1 cellular context compared by ENCODE assay signal in the genomic region with DNA sequence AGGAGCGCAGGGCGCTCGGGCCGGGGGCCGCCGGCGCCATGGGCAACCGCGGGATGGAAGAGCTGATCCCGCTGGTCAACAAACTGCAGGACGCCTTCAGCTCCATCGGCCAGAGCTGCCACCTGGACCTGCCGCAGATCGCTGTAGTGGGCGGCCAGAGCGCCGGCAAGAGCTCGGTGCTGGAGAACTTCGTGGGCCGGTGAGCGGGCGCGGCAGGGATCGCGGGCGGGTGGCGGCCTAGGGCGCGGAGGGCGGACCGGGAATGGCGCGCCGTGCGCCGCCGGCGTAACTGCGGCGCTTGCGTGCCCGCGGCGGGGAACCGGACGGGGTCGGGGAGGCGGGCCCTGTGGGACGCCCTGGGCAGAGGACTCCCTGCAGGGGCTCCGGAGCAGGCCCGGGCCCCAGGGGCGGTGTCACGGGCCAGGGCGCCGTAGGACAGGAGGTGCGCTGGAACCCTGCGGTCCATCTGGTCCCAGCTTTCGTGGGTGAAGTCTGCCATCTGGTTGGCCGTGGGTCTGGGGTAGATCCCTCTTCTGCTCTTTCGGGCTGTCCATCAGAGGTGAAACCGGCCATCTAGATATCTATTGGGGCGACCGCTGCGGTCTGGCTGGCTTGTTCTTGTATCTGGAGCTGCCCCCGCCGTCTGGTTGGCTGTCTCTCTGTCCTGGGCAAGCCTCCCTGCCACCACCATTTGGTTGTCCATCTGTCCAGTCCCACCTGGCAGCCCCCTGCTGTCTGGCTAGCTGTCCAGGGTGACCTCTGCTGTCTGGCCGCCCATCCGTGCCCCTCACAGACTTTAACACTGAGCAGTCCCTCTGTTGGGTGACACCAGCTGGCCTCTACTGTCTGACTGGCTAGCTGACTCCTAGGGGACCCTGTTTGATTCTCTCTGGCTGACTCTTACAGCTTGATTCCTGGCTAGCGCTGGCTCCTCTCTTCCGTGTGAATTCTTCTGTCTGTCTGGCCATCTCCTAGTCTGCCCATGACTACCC.
A peak's percentile ranks its signal among the peaks of the same experiment; 100 is the strongest.
TF ChIP-seq lines count a peak whose summit lies in the region.

No MANE protein-coding gene starts in this region.

TF ChIP-seq in HEK293, 187 proteins besides CTCF, POLR2A, EP300 and RAD21 (continued from another document and continues in another):
- TF ChIP-seq, protein P1, sequence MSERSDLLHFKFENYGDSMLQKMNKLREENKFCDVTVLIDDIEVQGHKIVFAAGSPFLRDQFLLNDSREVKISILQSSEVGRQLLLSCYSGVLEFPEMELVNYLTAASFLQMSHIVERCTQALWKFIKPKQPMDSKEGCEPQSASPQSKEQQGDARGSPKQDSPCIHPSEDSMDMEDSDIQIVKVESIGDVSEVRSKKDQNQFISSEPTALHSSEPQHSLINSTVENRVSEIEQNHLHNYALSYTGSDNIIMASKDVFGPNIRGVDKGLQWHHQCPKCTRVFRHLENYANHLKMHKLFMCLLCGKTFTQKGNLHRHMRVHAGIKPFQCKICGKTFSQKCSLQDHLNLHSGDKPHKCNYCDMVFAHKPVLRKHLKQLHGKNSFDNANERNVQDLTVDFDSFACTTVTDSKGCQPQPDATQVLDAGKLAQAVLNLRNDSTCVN (tag by site-specific recombination; optimal IDR thresholded peaks at IDR 0.05) = peak; percentile 62
- TF ChIP-seq ZSCAN23 (tag by site-specific recombination; IDR thresholded peaks at IDR 0.05) (no peak), ZNF558 (tag by site-specific recombination; IDR thresholded peaks at IDR 0.05) (no peak), TCF7L2 (IDR thresholded peaks at IDR 0.05; ENCODE audit: borderline replicate concordance, low read depth, low read length) (no peak), ZBTB1 (tag by site-specific recombination; IDR thresholded peaks at IDR 0.05) (no peak), ZNF521 (tag by site-specific recombination; IDR thresholded peaks at IDR 0.05) (no peak), ZNF324 (tag by site-specific recombination; IDR thresholded peaks at IDR 0.05) (no peak), ZNF350 (tag by site-specific recombination; IDR thresholded peaks at IDR 0.05) (no peak), SP2 (tag by site-specific recombination; IDR thresholded peaks at IDR 0.05) (peak; percentile 44), ZNF121 (tag by site-specific recombination; IDR thresholded peaks at IDR 0.05) (no peak), ZNF302 (tag by site-specific recombination; IDR thresholded peaks at IDR 0.05; ENCODE audit: low read depth) (no peak), ZBTB20 (tag by site-specific recombination; IDR thresholded peaks at IDR 0.05) (no peak), ZNF132 (tag by site-specific recombination; IDR thresholded peaks at IDR 0.05; ENCODE audit: borderline replicate concordance) (no peak), ZNF426 (tag by site-specific recombination; IDR thresholded peaks at IDR 0.05) (no peak), ZNF10 (tag by site-specific recombination; IDR thresholded peaks at IDR 0.05) (no peak; the same call in 1 of the 2 replicates), ZNF341 (tag by site-specific recombination; IDR thresholded peaks at IDR 0.05; ENCODE audit: low read depth) (peak; percentile 91), ZNF549 (tag by site-specific recombination; IDR thresholded peaks at IDR 0.05) (no peak), ZNF571 (tag by site-specific recombination; IDR thresholded peaks at IDR 0.05) (no peak), ZNF221 (tag by site-specific recombination; IDR thresholded peaks at IDR 0.05; ENCODE audit: borderline replicate concordance) (no peak), ZNF610 (tag by site-specific recombination; IDR thresholded peaks at IDR 0.05; ENCODE audit: borderline replicate concordance) (no peak), ZNF138 (tag by site-specific recombination; IDR thresholded peaks at IDR 0.05; ENCODE audit: borderline replicate concordance) (no peak), GLI4 (tag by site-specific recombination; IDR thresholded peaks at IDR 0.05) (no peak), ZNF785 (tag by site-specific recombination; IDR thresholded peaks at IDR 0.05) (0 out of 2 replicates have a peak, but pooled peaks have one; percentile 22), ZNF416 (tag by site-specific recombination; IDR thresholded peaks at IDR 0.05) (no peak), MEIS1 (CRISPR knock-in tag; IDR thresholded peaks at IDR 0.05; ENCODE audit: borderline replicate concordance) (no peak), ZNF146 (tag by site-specific recombination; IDR thresholded peaks at IDR 0.05) (no peak), ZNF623 (tag by site-specific recombination; IDR thresholded peaks at IDR 0.05) (no peak), ZNF37A (tag by site-specific recombination; IDR thresholded peaks at IDR 0.05) (no peak)
- TF ChIP-seq, protein P2, sequence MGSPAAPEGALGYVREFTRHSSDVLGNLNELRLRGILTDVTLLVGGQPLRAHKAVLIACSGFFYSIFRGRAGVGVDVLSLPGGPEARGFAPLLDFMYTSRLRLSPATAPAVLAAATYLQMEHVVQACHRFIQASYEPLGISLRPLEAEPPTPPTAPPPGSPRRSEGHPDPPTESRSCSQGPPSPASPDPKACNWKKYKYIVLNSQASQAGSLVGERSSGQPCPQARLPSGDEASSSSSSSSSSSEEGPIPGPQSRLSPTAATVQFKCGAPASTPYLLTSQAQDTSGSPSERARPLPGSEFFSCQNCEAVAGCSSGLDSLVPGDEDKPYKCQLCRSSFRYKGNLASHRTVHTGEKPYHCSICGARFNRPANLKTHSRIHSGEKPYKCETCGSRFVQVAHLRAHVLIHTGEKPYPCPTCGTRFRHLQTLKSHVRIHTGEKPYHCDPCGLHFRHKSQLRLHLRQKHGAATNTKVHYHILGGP (tag by site-specific recombination; IDR thresholded peaks at IDR 0.05) = no peak
- TF ChIP-seq, protein P3, sequence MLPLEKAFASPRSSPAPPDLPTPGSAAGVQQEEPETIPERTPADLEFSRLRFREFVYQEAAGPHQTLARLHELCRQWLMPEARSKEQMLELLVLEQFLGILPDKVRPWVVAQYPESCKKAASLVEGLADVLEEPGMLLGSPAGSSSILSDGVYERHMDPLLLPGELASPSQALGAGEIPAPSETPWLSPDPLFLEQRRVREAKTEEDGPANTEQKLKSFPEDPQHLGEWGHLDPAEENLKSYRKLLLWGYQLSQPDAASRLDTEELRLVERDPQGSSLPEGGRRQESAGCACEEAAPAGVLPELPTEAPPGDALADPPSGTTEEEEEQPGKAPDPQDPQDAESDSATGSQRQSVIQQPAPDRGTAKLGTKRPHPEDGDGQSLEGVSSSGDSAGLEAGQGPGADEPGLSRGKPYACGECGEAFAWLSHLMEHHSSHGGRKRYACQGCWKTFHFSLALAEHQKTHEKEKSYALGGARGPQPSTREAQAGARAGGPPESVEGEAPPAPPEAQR (tag by site-specific recombination; IDR thresholded peaks at IDR 0.05) = no peak
- TF ChIP-seq, protein P4, sequence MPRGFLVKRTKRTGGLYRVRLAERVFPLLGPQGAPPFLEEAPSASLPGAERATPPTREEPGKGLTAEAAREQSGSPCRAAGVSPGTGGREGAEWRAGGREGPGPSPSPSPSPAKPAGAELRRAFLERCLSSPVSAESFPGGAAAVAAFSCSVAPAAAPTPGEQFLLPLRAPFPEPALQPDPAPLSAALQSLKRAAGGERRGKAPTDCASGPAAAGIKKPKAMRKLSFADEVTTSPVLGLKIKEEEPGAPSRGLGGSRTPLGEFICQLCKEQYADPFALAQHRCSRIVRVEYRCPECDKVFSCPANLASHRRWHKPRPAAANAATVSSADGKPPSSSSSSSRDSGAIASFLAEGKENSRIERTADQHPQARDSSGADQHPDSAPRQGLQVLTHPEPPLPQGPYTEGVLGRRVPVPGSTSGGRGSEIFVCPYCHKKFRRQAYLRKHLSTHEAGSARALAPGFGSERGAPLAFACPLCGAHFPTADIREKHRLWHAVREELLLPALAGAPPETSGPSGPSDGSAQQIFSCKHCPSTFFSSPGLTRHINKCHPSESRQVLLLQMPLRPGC (tag by site-specific recombination; IDR thresholded peaks at IDR 0.05) = no peak
- TF ChIP-seq, protein P5, sequence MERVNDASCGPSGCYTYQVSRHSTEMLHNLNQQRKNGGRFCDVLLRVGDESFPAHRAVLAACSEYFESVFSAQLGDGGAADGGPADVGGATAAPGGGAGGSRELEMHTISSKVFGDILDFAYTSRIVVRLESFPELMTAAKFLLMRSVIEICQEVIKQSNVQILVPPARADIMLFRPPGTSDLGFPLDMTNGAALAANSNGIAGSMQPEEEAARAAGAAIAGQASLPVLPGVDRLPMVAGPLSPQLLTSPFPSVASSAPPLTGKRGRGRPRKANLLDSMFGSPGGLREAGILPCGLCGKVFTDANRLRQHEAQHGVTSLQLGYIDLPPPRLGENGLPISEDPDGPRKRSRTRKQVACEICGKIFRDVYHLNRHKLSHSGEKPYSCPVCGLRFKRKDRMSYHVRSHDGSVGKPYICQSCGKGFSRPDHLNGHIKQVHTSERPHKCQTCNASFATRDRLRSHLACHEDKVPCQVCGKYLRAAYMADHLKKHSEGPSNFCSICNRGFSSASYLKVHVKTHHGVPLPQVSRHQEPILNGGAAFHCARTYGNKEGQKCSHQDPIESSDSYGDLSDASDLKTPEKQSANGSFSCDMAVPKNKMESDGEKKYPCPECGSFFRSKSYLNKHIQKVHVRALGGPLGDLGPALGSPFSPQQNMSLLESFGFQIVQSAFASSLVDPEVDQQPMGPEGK (tag by site-specific recombination; IDR thresholded peaks at IDR 0.05) = peak; percentile 28; the same call in 1 of the 2 replicates
- TF ChIP-seq, protein P6, sequence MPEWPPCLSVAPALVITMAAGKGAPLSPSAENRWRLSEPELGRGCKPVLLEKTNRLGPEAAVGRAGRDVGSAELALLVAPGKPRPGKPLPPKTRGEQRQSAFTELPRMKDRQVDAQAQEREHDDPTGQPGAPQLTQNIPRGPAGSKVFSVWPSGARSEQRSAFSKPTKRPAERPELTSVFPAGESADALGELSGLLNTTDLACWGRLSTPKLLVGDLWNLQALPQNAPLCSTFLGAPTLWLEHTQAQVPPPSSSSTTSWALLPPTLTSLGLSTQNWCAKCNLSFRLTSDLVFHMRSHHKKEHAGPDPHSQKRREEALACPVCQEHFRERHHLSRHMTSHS (tag by site-specific recombination; IDR thresholded peaks at IDR 0.05) = no peak
- TF ChIP-seq, protein P7, sequence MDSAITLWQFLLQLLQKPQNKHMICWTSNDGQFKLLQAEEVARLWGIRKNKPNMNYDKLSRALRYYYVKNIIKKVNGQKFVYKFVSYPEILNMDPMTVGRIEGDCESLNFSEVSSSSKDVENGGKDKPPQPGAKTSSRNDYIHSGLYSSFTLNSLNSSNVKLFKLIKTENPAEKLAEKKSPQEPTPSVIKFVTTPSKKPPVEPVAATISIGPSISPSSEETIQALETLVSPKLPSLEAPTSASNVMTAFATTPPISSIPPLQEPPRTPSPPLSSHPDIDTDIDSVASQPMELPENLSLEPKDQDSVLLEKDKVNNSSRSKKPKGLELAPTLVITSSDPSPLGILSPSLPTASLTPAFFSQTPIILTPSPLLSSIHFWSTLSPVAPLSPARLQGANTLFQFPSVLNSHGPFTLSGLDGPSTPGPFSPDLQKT (IDR thresholded peaks at IDR 0.05; ENCODE audit: borderline replicate concordance, low read depth, low read length) = no peak
- TF ChIP-seq, protein P8, sequence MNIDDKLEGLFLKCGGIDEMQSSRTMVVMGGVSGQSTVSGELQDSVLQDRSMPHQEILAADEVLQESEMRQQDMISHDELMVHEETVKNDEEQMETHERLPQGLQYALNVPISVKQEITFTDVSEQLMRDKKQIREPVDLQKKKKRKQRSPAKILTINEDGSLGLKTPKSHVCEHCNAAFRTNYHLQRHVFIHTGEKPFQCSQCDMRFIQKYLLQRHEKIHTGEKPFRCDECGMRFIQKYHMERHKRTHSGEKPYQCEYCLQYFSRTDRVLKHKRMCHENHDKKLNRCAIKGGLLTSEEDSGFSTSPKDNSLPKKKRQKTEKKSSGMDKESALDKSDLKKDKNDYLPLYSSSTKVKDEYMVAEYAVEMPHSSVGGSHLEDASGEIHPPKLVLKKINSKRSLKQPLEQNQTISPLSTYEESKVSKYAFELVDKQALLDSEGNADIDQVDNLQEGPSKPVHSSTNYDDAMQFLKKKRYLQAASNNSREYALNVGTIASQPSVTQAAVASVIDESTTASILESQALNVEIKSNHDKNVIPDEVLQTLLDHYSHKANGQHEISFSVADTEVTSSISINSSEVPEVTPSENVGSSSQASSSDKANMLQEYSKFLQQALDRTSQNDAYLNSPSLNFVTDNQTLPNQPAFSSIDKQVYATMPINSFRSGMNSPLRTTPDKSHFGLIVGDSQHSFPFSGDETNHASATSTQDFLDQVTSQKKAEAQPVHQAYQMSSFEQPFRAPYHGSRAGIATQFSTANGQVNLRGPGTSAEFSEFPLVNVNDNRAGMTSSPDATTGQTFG (tag by site-specific recombination; IDR thresholded peaks at IDR 0.05; ENCODE audit: borderline replicate concordance) = no peak
- TF ChIP-seq, protein P9, sequence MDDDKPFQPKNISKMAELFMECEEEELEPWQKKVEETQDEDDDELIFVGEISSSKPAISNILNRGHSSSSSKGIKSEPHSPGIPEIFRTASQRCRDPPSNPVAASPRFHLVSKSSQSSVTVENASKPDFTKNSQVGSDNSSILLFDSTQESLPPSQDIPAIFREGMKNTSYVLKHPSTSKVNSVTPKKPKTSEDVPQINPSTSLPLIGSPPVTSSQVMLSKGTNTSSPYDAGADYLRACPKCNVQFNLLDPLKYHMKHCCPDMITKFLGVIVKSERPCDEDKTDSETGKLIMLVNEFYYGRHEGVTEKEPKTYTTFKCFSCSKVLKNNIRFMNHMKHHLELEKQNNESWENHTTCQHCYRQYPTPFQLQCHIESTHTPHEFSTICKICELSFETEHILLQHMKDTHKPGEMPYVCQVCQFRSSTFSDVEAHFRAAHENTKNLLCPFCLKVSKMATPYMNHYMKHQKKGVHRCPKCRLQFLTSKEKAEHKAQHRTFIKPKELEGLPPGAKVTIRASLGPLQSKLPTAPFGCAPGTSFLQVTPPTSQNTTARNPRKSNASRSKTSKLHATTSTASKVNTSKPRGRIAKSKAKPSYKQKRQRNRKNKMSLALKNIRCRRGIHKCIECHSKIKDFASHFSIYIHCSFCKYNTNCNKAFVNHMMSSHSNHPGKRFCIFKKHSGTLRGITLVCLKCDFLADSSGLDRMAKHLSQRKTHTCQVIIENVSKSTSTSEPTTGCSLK (tag by site-specific recombination; IDR thresholded peaks at IDR 0.05) = no peak
- TF ChIP-seq, protein P10, sequence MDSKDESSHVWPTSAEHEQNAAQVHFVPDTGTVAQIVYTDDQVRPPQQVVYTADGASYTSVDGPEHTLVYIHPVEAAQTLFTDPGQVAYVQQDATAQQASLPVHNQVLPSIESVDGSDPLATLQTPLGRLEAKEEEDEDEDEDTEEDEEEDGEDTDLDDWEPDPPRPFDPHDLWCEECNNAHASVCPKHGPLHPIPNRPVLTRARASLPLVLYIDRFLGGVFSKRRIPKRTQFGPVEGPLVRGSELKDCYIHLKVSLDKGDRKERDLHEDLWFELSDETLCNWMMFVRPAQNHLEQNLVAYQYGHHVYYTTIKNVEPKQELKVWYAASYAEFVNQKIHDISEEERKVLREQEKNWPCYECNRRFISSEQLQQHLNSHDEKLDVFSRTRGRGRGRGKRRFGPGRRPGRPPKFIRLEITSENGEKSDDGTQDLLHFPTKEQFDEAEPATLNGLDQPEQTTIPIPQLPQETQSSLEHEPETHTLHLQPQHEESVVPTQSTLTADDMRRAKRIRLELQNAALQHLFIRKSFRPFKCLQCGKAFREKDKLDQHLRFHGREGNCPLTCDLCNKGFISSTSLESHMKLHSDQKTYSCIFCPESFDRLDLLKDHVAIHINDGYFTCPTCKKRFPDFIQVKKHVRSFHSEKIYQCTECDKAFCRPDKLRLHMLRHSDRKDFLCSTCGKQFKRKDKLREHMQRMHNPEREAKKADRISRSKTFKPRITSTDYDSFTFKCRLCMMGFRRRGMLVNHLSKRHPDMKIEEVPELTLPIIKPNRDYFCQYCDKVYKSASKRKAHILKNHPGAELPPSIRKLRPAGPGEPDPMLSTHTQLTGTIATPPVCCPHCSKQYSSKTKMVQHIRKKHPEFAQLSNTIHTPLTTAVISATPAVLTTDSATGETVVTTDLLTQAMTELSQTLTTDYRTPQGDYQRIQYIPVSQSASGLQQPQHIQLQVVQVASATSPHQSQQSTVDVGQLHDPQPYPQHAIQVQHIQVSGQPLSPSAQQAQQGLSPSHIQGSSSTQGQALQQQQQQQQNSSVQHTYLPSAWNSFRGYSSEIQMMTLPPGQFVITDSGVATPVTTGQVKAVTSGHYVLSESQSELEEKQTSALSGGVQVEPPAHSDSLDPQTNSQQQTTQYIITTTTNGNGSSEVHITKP (tag by site-specific recombination; IDR thresholded peaks at IDR 0.05) = no peak
